ENCODE assay signal across 20 cellular contexts in genomic region chr10:11082551-11082950, GRCh38.
DNase-seq lines count a peak whose midpoint lies in the region; ATAC-seq and TF ChIP-seq lines count a peak whose summit lies in the region.
"Had no signal": no experiment of that assay in that cellular context is flagged by ENCODE, and none has a peak within 500 bp of the region (broad histone marks: within the 10 kb centered on the region; RNA-seq: fewer than 3 reads in every experiment).

No MANE protein-coding gene starts in this region.

- 0% methylated on average over 1 of the region's 1 CpG for WGBS in GM23248 (ENCODE audit: low coverage in 1 of 2, low lambda C conversion rate in 2 of 2, missing lambda C conversion rate in 2 of 2), 2 experiments
- 0% methylated on average over 1 of the region's 1 CpG for WGBS in suprapubic skin

- in situ Hi-C loops in GM23248 (cut with MboI): no loop called here

- no peaks in the 10 kb centered on the region for H3F3A ChIP-seq in GM23248 (ENCODE audit: insufficient read depth)

- no peaks in the 10 kb centered on the region for H3K27me3 ChIP-seq in GM23248 (replicated peaks; ENCODE audit: insufficient read depth)
- H3K27me3 ChIP-seq in adipocyte (replicated peaks; ENCODE audit: control insufficient read depth, insufficient read depth, low read length): no peaks in the 10 kb centered on the region
- no peaks in the 10 kb centered on the region for H3K27me3 ChIP-seq in suprapubic skin

- TF ChIP-seq POLR2A in suprapubic skin (IDR thresholded peaks at IDR 0.05): no peak

- DNase-seq in GM23248 (peak; percentile 57), adipocyte (ENCODE audit: low read depth) (no peak), foreskin fibroblast (peak; percentile 31 to 65), suprapubic skin (ENCODE audit: low spot score in 2 of 2) (no peak), NCI-H82 treated with DMSO at 0.1 percent for 48 hours (lab: John Stamatoyannopoulos, UW; ENCODE audit: unreplicated experiment) (no peak), GM20000 (ENCODE audit: low spot score) (no peak)
- DNase-seq: CD4-positive, CD25-positive, alpha-beta regulatory T cell; EL; GF-D8; GOT3; HCEC 1CT; KBM-7; NCI-H1092 treated with DMSO at 0.1 percent for 48 hours; NCI-H1436 treated with DMSO at 0.1 percent for 48 hours; NCI-H1930; NCI-H2227 treated with DMSO at 0.1 percent for 48 hours; NCI-H510A treated with DMSO at 0.1 percent for 48 hours; NCI-H774 had no signal

- no peaks in the 10 kb centered on the region for H3K9me2 ChIP-seq in GM23248 (ENCODE audit: insufficient read depth)

- no peak for TF ChIP-seq EP300 in suprapubic skin (IDR thresholded peaks at IDR 0.05)

- H3K4me3 ChIP-seq in GM23248: no peak overlapping the region
- H3K4me3 ChIP-seq in adipocyte (ENCODE audit: low read length): peak overlapping the region; percentile 47
- no peak overlapping the region for H3K4me3 ChIP-seq in foreskin fibroblast (ENCODE audit: low read depth in 1 of 2, low read length in 2 of 2)
- H3K4me3 ChIP-seq in suprapubic skin: no peak overlapping the region

- H2AFZ ChIP-seq in GM23248: no peak overlapping the region

- H3K9ac ChIP-seq in GM23248 (no peak overlapping the region), adipocyte (ENCODE audit: low read length) (peak overlapping the region; percentile 57)

- H4K20me1 ChIP-seq in GM23248 (ENCODE audit: insufficient read depth): no peaks in the 10 kb centered on the region

- ATAC-seq in GM19452 (IDR thresholded peaks at IDR 0.05; ENCODE audit: unreplicated experiment): no peak
- ATAC-seq: Panc1 had no signal

- H3K4me2 ChIP-seq in GM23248 (ENCODE audit: unreplicated experiment): no peak overlapping the region

- H3K9me3 ChIP-seq in GM23248 (ENCODE audit: low read depth) (no peaks in the 10 kb centered on the region), adipocyte (ENCODE audit: control insufficient read depth, low read length) (no peaks in the 10 kb centered on the region), suprapubic skin (no peaks in the 10 kb centered on the region)

- H3K27ac ChIP-seq in GM23248 (no peak overlapping the region), suprapubic skin (peak overlapping the region; percentile 58)

- H3K4me1 ChIP-seq in GM23248 (ENCODE audit: insufficient read depth): no peaks in the 10 kb centered on the region; the same call in 1 of the 2 replicates
- H3K4me1 ChIP-seq in adipocyte (ENCODE audit: control insufficient read depth, insufficient read depth, low read length): peaks cover 27% of the 10 kb centered on the region
- H3K4me1 ChIP-seq in suprapubic skin: peaks cover 6% of the 10 kb centered on the region

- H3K36me3 ChIP-seq in GM23248 (ENCODE audit: low read depth): no peaks in the 10 kb centered on the region
- no peaks in the 10 kb centered on the region for H3K36me3 ChIP-seq in adipocyte (ENCODE audit: control insufficient read depth, insufficient read depth, low read length, severe bottlenecking)
- H3K36me3 ChIP-seq in suprapubic skin: no peaks in the 10 kb centered on the region

- TF ChIP-seq CTCF in foreskin fibroblast (IDR thresholded peaks at IDR 0.05; ENCODE audit: low read depth, low read length) (no peak), suprapubic skin (IDR thresholded peaks at IDR 0.05) (no peak), GM20000 (IDR thresholded peaks at IDR 0.05; ENCODE audit: extremely low read depth, missing control alignments) (no peak)

- H3K79me2 ChIP-seq in GM23248 (ENCODE audit: insufficient read depth): no peaks in the 10 kb centered on the region

Comparison
In these comparisons a context has a peak if more than half of its experiments do, and no peak if none do; other contexts are left out.
1. DNase-seq: peak in GM23248 (single experiment) and foreskin fibroblast (2 of 2); none in adipocyte (single experiment), suprapubic skin (0 of 2), NCI-H82 treated with DMSO at 0.1 percent for 48 hours (single experiment) and GM20000 (single experiment).